In the genomic region with DNA sequence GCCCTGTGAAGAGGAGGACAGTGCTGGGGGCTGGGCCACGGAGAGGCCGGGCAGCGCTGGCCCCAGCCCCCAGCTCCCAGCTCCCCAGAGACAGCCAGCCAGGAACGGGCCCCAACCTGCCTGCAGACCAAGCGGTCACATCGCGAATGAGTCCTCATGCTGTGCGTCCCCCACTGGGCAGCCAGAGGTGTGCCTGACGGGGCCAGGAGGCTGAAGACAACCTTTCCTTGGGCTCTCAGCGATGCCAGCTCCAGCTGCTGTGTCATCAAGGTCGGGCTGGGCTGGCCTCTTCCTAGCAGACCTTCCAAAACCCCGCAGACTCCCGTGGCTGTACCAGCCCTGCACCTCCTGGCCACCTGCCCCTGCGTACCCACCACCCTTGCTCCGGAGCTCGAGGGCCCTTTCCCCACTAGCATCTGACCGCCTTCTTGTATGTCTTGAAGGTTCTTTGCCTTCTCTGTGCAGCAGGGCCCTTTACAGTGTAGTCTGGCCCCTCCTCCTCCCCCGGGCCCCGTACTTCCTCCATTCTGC, we compare ENCODE assay signal across 13 cellular contexts.
DNase-seq lines count a peak whose midpoint lies in the region; ATAC-seq and TF ChIP-seq lines count a peak whose summit lies in the region.
"Had no signal": no experiment of that assay in that cellular context is flagged by ENCODE, and none has a peak within 500 bp of the region (broad histone marks: within the 10 kb centered on the region; RNA-seq: fewer than 3 reads in every experiment).

No MANE protein-coding gene starts in this region.

- DNase-seq in CD14-positive monocyte (ENCODE audit: low spot score) (peak; percentile 43), WERI-Rb-1 (peak; percentile 4), left cardiac atrium (peak; percentile 11), prostate gland (ENCODE audit: low spot score) (peak; percentile 49), nucleus accumbens (lab: John Stamatoyannopoulos, UW) (no peak), SKM-1 (lab: John Stamatoyannopoulos, UW; ENCODE audit: unreplicated experiment) (no peak), NCI-H2029 treated with DMSO at 0.1 percent for 48 hours (lab: John Stamatoyannopoulos, UW) (no peak)
- DNase-seq: amygdala, immature natural killer cell, NCI-H1092 had no signal

- peak overlapping the region in 1 of 7 donors; percentile 40 for H3K27ac Mint-ChIP-seq in CD14-positive monocyte
- H3K27ac Mint-ChIP-seq: immature natural killer cell, mesothelial cell of epicardium had no signal

- TF ChIP-seq POLR2A in prostate gland (IDR thresholded peaks at IDR 0.05), result no peak

- no peaks in the 10 kb centered on the region for H3K4me1 ChIP-seq in prostate gland (replicated peaks)
- H3K4me1 ChIP-seq: colonic mucosa had no signal

- ATAC-seq in left cardiac atrium (no peak), GM19023 (IDR thresholded peaks at IDR 0.05; ENCODE audit: unreplicated experiment) (no peak)

- no peaks in the 10 kb centered on the region for H3K36me3 ChIP-seq in WERI-Rb-1
- no peaks in the 10 kb centered on the region for H3K36me3 ChIP-seq in prostate gland
- H3K36me3 ChIP-seq: colonic mucosa had no signal

- H3K27me3 Mint-ChIP-seq in CD14-positive monocyte (ENCODE audit: low read depth in 3 of 3), result peaks cover 4 to 6% (median 5%) of the 10 kb centered on the region in 3 donors

- H3K4me3 ChIP-seq in WERI-Rb-1 (ENCODE audit: low read depth, low read length) (no peak overlapping the region), prostate gland (no peak overlapping the region)
- H3K4me3 ChIP-seq: colonic mucosa had no signal

- H3K4me1 Mint-ChIP-seq in CD14-positive monocyte, result peaks cover 11% of the 10 kb centered on the region

- WGBS in prostate gland, result 62% methylated on average over 19 of the region's 19 CpGs

- H3K36me3 Mint-ChIP-seq in CD14-positive monocyte, result peaks cover 28 to 32% of the 10 kb centered on the region in 2 donors
- H3K36me3 Mint-ChIP-seq: immature natural killer cell, mesothelial cell of epicardium had no signal

- H3K27ac ChIP-seq in WERI-Rb-1 (no peak overlapping the region), prostate gland (no peak overlapping the region)
- H3K27ac ChIP-seq: colonic mucosa had no signal

- no peak overlapping the region for H3K4me3 Mint-ChIP-seq in CD14-positive monocyte
- H3K4me3 Mint-ChIP-seq: immature natural killer cell, mesothelial cell of epicardium had no signal

- H3K9me3 ChIP-seq in WERI-Rb-1 (ENCODE audit: severe bottlenecking) (no peaks in the 10 kb centered on the region), prostate gland (no peaks in the 10 kb centered on the region)
- H3K9me3 ChIP-seq: colonic mucosa had no signal

- H3K27me3 ChIP-seq in WERI-Rb-1 (ENCODE audit: insufficient read depth, low read depth, severe bottlenecking) (no peaks in the 10 kb centered on the region), prostate gland (replicated peaks; ENCODE audit: insufficient read depth) (no peaks in the 10 kb centered on the region)
- H3K27me3 ChIP-seq: colonic mucosa had no signal

- no peak for TF ChIP-seq CTCF in CD14-positive monocyte (IDR thresholded peaks at IDR 0.05)
- TF ChIP-seq CTCF in WERI-Rb-1 (IDR thresholded peaks at IDR 0.05; ENCODE audit: low read depth, low read length), result no peak
- TF ChIP-seq CTCF in prostate gland (IDR thresholded peaks at IDR 0.05), result no peak

- intact Hi-C loops in CD14-positive monocyte (cut with micrococcal nuclease), result no loop called here
- intact Hi-C loops in left cardiac atrium (cut with DNase I), result no loop called here
- intact Hi-C loops in prostate gland (cut with DNase I), result no loop called here

- H3K9me3 Mint-ChIP-seq in CD14-positive monocyte, result peaks cover 2 to 14% (median 5%) of the 10 kb centered on the region in 7 donors
- H3K9me3 Mint-ChIP-seq: immature natural killer cell had no signal

Comparison
In these comparisons a context has a peak if more than half of its experiments do, and no peak if none do; other contexts are left out.
1. DNase-seq: peak in CD14-positive monocyte (single experiment), WERI-Rb-1 (single experiment), left cardiac atrium (single experiment) and prostate gland (single experiment); none in nucleus accumbens (0 of 56), SKM-1 (single experiment) and NCI-H2029 treated with DMSO at 0.1 percent for 48 hours (single experiment).